8 cellular contexts compared by ENCODE assay signal in the genomic region with DNA sequence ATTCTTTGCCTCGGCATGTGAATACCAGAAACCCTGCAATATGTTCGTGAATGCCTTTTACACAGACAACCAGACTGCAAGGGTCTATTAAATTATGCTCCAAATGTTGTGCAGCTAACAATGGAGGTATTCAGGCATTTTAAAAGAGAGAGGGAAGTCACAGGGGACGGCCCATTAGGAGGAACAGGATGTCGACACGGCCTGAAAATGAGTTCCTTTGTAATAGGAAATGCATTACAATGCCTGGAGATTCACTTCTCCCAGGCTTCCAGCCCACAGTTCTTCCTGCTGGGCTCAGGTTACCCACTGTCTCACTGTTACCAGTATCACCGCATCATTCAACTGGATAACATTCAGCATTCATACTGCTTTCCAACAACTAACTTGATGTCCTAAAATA. TPM values are rescaled to one million over a fixed set of nuclear protein-coding genes. Genes with fewer than 3 reads are reported as not detected.
DNase-seq lines count a peak whose midpoint lies in the region; ATAC-seq and TF ChIP-seq lines count a peak whose summit lies in the region.

No MANE protein-coding gene starts in this region.

- peak overlapping the region; percentile 91 for H3K4me2 ChIP-seq in PC-3 (ENCODE audit: low read length)

- H3F3A ChIP-seq in PC-3 (ENCODE audit: low read length, unreplicated experiment) = peaks cover 9% of the 10 kb centered on the region

- H3K9me2 ChIP-seq in PC-3 (replicated peaks; ENCODE audit: low read length) = no peaks in the 10 kb centered on the region

- CTCF ChIA-PET in PC-3 (lab: Charles Lee) = no interaction called here

- WGBS in endodermal cell (ENCODE audit: insufficient coverage in 1 of 2, insufficient read length in 1 of 2), 2 experiments = 0 to 3% methylated on average over 2 to 6 of the region's 6 CpGs

- H2AFZ ChIP-seq in PC-3 (ENCODE audit: low read length) = no peak overlapping the region

- peaks cover 61% of the 10 kb centered on the region for H3K79me2 ChIP-seq in PC-3 (ENCODE audit: low read length)

- peaks cover 61% of the 10 kb centered on the region for H3K4me1 Mint-ChIP-seq in activated T-cell treated with anti-CD3 and anti-CD28 coated beads, Interleukin-2, amount 50 U/mL, for 72 hours (ENCODE audit: low read depth)
- peaks cover 47% of the 10 kb centered on the region for H3K4me1 Mint-ChIP-seq in endodermal cell

- H3K4me3 ChIP-seq in PC-3 (ENCODE audit: low read length) = peak overlapping the region; percentile 98
- peak overlapping the region; percentile 98 for H3K4me3 ChIP-seq in endodermal cell (ENCODE audit: low read length)
- peak overlapping the region; percentile 59 to 98 for H3K4me3 ChIP-seq in muscle layer of duodenum (ENCODE audit: low read depth in 1 of 2, low read length in 2 of 2)

- H3K27me3 ChIP-seq in PC-3 (ENCODE audit: low read length) (no peaks in the 10 kb centered on the region), endodermal cell (ENCODE audit: control insufficient read depth, insufficient read depth, low read length, poor library complexity, severe bottlenecking) (no peaks in the 10 kb centered on the region), muscle layer of duodenum (ENCODE audit: low read depth, low read length) (no peaks in the 10 kb centered on the region)

- TF ChIP-seq CTCF in PC-3 (conservative IDR thresholded peaks at IDR 0.05; ENCODE audit: low read depth, low read length) (no peak), endodermal cell (conservative IDR thresholded peaks at IDR 0.05) (no peak)

- peak overlapping the region; percentile 96 for H3K27ac Mint-ChIP-seq in activated T-cell treated with anti-CD3 and anti-CD28 coated beads, Interleukin-2, amount 50 U/mL, for 72 hours
- peak overlapping the region; percentile 99 for H3K27ac Mint-ChIP-seq in endodermal cell

- peaks cover 52% of the 10 kb centered on the region for H3K4me1 ChIP-seq in PC-3 (ENCODE audit: insufficient read depth, low read length)
- H3K4me1 ChIP-seq in endodermal cell (ENCODE audit: control insufficient read depth, insufficient read depth, low read length) = peaks cover 14% of the 10 kb centered on the region
- peaks cover 24 to 30% of the 10 kb centered on the region in 2 donors for H3K4me1 ChIP-seq in muscle layer of duodenum (ENCODE audit: control insufficient read depth in 1 of 2, insufficient read depth in 2 of 2, low read length in 2 of 2)

- BruUV-seq in PC-3 (replicated peaks; lab: Mats Ljungman, UMichigan) = no TSS peak

- H3K27ac ChIP-seq in PC-3 (ENCODE audit: low read length) = peak overlapping the region; percentile 84
- H3K27ac ChIP-seq in endodermal cell (ENCODE audit: low read depth, low read length) = peak overlapping the region; percentile 69
- peak overlapping the region; percentile 98 for H3K27ac ChIP-seq in muscle layer of duodenum (ENCODE audit: low read length)

- H4K20me1 ChIP-seq in PC-3 (ENCODE audit: low read length) = peaks cover 53% of the 10 kb centered on the region

- ATAC-seq in activated T-cell treated with anti-CD3 and anti-CD28 coated beads, Interleukin-2, amount 50 U/mL, for 72 hours (replicated peaks in 1 of 2) = no peak
- ATAC-seq in PC-3 (no peak), GM21526 (IDR thresholded peaks at IDR 0.05; ENCODE audit: low FRiP score, unreplicated experiment) (no peak)

- no peaks in the 10 kb centered on the region for H3K9me3 ChIP-seq in PC-3 (ENCODE audit: low read length)
- no peaks in the 10 kb centered on the region for H3K9me3 ChIP-seq in endodermal cell (ENCODE audit: control insufficient read depth, low read length)
- no peaks in the 10 kb centered on the region for H3K9me3 ChIP-seq in muscle layer of duodenum (ENCODE audit: control insufficient read depth in 1 of 2, low read length in 2 of 2)

- no peaks in the 10 kb centered on the region for H3K9me3 Mint-ChIP-seq in activated T-cell treated with anti-CD3 and anti-CD28 coated beads, Interleukin-2, amount 50 U/mL, for 72 hours
- H3K9me3 Mint-ChIP-seq in endodermal cell = no peaks in the 10 kb centered on the region

- peak overlapping the region; percentile 97 for H3K4me3 Mint-ChIP-seq in activated T-cell treated with anti-CD3 and anti-CD28 coated beads, Interleukin-2, amount 50 U/mL, for 72 hours
- H3K4me3 Mint-ChIP-seq in endodermal cell = peak overlapping the region; percentile 98

- H3K27me3 Mint-ChIP-seq in activated T-cell treated with anti-CD3 and anti-CD28 coated beads, Interleukin-2, amount 50 U/mL, for 72 hours (ENCODE audit: low read depth) = no peaks in the 10 kb centered on the region
- no peaks in the 10 kb centered on the region for H3K27me3 Mint-ChIP-seq in endodermal cell (ENCODE audit: insufficient read depth)

- intact Hi-C loops in PC-3 (cut with micrococcal nuclease) = loop anchor here (5.0 kb wide), 2 partner anchors 98 to 188 kb away; no protein-coding TSS in a partner anchor

- H3K36me3 Mint-ChIP-seq in activated T-cell treated with anti-CD3 and anti-CD28 coated beads, Interleukin-2, amount 50 U/mL, for 72 hours (ENCODE audit: insufficient read depth in 2 of 2) = peaks cover 29 to 38% of the 10 kb centered on the region in 2 donors
- peaks cover 42% of the 10 kb centered on the region for H3K36me3 Mint-ChIP-seq in endodermal cell (ENCODE audit: low read depth)

- POLR2A ChIA-PET in PC-3 (lab: Charles Lee; ENCODE audit: unreplicated experiment) = interaction anchor here (0.6 to 0.7 kb wide), 2 partner anchors 101 to 103 kb away, joined by 3 to 4 read pairs; no protein-coding TSS in a partner anchor

- H3K36me3 ChIP-seq in PC-3 (ENCODE audit: low read depth, low read length) = peaks cover 41% of the 10 kb centered on the region
- peaks cover 37% of the 10 kb centered on the region for H3K36me3 ChIP-seq in endodermal cell (ENCODE audit: control insufficient read depth, insufficient read depth, low read length)
- H3K36me3 ChIP-seq in muscle layer of duodenum (ENCODE audit: control insufficient read depth in 1 of 2, insufficient read depth in 2 of 2, low read length in 2 of 2) = peaks cover 15 to 17% of the 10 kb centered on the region in 2 donors

- no peak for DNase-seq in activated T-cell treated with anti-CD3 and anti-CD28 coated beads, Interleukin-2, amount 50 U/mL, for 72 hours
- DNase-seq in activated T-cell treated with anti-CD3 and anti-CD28 coated beads for 4 hours (no peak), PC-3 (peak; percentile 82), endodermal cell (peak; percentile 81), D341Med (ENCODE audit: low spot score) (no peak)
- no peak for DNase-seq in activated effector memory CD4-positive, alpha-beta T cell treated with Interleukin-2 at 50 U/mL for 16 hours

- H3K9ac ChIP-seq in PC-3 (ENCODE audit: low read length) (peak overlapping the region; percentile 90), endodermal cell (ENCODE audit: extremely low read depth, low read length, poor library complexity, severe bottlenecking) (peak overlapping the region; percentile 96)

RNA-seq across cellular contexts. Expression of a gene that starts 2.5 kb away (rescaled TPM):
- 100 to 1,000 TPM; 115 to 182 TPM for total RNA-seq in activated T-cell treated with anti-CD3 and anti-CD28 coated beads, Interleukin-2, amount 50 U/mL, for 72 hours
- 184 and 244 TPM in 2 replicates for total RNA-seq in PC-3 (2014; rRNA removed)
- total RNA-seq in endodermal cell = 100 to 1,000 TPM in 1 of 2 donors, 10 to 100 TPM in 1; 85.9 to 123 TPM
- polyA plus RNA-seq in endodermal cell (2013, experiment 1 of 2) = 98.6 TPM
- polyA plus RNA-seq in endodermal cell (2013, experiment 2 of 2) = 99.0 TPM

Comparison
In these comparisons a context has a peak if more than half of its experiments do, and no peak if none do; other contexts are left out.
1. DNase-seq: peak in PC-3 (single experiment) and endodermal cell (single experiment); none in activated T-cell treated with anti-CD3 and anti-CD28 coated beads, Interleukin-2, amount 50 U/mL, for 72 hours (0 of 2), activated T-cell treated with anti-CD3 and anti-CD28 coated beads for 4 hours (single experiment), D341Med (single experiment) and activated effector memory CD4-positive, alpha-beta T cell treated with Interleukin-2 at 50 U/mL for 16 hours (single experiment).
2. Peak in every context shown above with its lines, with median percentiles within 50 percentile points of each other: H3K27ac ChIP-seq and H3K4me3 ChIP-seq.